1 cellular context compared by ENCODE assay signal in the genomic region with DNA sequence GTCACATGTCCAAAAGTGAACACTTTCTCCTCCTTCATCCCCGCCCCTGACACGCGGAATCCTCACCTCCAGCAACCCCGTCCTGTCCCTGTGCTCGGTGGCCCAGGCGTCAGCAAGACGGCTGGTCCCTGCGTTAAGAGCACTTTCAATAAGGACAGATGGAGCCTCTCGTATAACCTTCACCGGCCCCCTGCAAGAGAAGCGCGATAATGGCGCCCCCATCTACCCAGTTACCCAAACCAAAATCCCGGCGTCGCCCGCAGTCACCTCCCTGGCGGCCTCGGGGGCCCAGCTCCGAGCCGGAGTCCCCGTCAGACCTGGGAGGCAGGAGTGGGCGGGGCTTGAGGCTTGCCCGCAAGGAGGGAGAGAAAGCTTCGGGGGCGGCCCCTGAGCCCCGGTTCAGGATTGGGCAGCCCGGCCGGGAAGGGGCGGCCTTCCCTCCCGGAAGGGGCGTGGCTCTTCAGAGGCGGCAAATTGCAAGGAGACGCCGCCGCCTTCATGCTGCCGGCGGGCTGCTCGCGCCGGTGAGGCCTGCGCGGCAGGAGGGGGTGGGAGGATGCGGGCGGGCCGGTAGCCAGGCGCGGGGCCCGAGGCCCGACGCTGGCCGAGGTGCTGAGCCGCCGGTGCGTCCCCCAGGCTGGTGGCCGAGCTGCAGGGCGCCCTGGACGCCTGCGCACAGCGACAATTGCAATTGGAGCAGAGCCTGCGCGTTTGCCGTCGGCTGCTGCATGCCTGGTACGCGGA.
TF ChIP-seq lines count a peak whose summit lies in the region.

A gene with protein sequence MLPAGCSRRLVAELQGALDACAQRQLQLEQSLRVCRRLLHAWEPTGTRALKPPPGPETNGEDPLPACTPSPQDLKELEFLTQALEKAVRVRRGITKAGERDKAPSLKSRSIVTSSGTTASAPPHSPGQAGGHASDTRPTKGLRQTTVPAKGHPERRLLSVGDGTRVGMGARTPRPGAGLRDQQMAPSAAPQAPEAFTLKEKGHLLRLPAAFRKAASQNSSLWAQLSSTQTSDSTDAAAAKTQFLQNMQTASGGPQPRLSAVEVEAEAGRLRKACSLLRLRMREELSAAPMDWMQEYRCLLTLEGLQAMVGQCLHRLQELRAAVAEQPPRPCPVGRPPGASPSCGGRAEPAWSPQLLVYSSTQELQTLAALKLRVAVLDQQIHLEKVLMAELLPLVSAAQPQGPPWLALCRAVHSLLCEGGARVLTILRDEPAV (plus strand): TSS at position 463 of the 744 bp plus-strand sequence. CDS start 36 bp downstream, at position 499.

TF ChIP-seq in HEK293, 187 proteins besides CTCF, POLR2A, EP300 and RAD21 (continued from another document):
- TF ChIP-seq, protein P1, sequence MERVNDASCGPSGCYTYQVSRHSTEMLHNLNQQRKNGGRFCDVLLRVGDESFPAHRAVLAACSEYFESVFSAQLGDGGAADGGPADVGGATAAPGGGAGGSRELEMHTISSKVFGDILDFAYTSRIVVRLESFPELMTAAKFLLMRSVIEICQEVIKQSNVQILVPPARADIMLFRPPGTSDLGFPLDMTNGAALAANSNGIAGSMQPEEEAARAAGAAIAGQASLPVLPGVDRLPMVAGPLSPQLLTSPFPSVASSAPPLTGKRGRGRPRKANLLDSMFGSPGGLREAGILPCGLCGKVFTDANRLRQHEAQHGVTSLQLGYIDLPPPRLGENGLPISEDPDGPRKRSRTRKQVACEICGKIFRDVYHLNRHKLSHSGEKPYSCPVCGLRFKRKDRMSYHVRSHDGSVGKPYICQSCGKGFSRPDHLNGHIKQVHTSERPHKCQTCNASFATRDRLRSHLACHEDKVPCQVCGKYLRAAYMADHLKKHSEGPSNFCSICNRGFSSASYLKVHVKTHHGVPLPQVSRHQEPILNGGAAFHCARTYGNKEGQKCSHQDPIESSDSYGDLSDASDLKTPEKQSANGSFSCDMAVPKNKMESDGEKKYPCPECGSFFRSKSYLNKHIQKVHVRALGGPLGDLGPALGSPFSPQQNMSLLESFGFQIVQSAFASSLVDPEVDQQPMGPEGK (tag by site-specific recombination; IDR thresholded peaks at IDR 0.05): peak; percentile 87
- TF ChIP-seq, protein P2, sequence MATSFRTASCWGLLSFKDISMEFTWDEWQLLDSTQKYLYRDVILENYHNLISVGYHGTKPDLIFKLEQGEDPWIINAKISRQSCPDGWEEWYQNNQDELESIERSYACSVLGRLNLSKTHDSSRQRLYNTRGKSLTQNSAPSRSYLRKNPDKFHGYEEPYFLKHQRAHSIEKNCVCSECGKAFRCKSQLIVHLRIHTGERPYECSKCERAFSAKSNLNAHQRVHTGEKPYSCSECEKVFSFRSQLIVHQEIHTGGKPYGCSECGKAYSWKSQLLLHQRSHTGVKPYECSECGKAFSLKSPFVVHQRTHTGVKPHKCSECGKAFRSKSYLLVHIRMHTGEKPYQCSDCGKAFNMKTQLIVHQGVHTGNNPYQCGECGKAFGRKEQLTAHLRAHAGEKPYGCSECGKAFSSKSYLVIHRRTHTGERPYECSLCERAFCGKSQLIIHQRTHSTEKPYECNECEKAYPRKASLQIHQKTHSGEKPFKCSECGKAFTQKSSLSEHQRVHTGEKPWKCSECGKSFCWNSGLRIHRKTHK (tag by site-specific recombination; IDR thresholded peaks at IDR 0.05): no peak
- TF ChIP-seq ZBTB21 (tag by site-specific recombination; IDR thresholded peaks at IDR 0.05): peak; percentile 92
- no peak for TF ChIP-seq MYNN (tag by site-specific recombination; IDR thresholded peaks at IDR 0.05; ENCODE audit: borderline replicate concordance)
- TF ChIP-seq, protein P3, sequence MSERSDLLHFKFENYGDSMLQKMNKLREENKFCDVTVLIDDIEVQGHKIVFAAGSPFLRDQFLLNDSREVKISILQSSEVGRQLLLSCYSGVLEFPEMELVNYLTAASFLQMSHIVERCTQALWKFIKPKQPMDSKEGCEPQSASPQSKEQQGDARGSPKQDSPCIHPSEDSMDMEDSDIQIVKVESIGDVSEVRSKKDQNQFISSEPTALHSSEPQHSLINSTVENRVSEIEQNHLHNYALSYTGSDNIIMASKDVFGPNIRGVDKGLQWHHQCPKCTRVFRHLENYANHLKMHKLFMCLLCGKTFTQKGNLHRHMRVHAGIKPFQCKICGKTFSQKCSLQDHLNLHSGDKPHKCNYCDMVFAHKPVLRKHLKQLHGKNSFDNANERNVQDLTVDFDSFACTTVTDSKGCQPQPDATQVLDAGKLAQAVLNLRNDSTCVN (tag by site-specific recombination; optimal IDR thresholded peaks at IDR 0.05): peak; percentile 50
- TF ChIP-seq KLF10 (tag by site-specific recombination; IDR thresholded peaks at IDR 0.05): peak; percentile 91
- TF ChIP-seq ZNF677 (tag by site-specific recombination; IDR thresholded peaks at IDR 0.05): no peak
TF ChIP-seq in HEK293: peak in this region for 43.
